In the genomic region with DNA sequence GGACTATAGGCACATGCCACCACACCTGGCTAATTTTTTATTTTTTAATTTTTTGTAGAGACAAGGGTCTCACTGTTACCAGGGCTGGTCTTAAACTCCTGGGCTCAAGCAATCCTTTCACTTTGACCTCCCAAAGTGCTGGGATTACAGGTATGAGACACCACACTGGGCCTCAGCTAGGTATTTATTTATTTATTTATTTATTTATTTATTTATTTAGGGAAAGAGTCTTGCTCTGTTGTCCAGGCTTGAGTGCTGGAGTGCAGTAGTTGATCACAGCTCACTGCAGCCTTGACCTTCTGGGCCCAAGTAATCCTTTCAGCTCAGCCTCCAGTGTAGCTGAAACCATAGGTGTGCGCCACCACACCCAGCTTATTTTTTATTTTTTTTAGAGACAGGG, we compare ENCODE assay signal across 1 cellular context.
A peak's percentile ranks its signal among the peaks of the same experiment; 100 is the strongest.
TF ChIP-seq lines count a peak whose summit lies in the region.

No MANE protein-coding gene starts in this region.

TF ChIP-seq in HEK293, 187 proteins besides CTCF, POLR2A, EP300 and RAD21 (continued from another document):
- TF ChIP-seq, protein P1, sequence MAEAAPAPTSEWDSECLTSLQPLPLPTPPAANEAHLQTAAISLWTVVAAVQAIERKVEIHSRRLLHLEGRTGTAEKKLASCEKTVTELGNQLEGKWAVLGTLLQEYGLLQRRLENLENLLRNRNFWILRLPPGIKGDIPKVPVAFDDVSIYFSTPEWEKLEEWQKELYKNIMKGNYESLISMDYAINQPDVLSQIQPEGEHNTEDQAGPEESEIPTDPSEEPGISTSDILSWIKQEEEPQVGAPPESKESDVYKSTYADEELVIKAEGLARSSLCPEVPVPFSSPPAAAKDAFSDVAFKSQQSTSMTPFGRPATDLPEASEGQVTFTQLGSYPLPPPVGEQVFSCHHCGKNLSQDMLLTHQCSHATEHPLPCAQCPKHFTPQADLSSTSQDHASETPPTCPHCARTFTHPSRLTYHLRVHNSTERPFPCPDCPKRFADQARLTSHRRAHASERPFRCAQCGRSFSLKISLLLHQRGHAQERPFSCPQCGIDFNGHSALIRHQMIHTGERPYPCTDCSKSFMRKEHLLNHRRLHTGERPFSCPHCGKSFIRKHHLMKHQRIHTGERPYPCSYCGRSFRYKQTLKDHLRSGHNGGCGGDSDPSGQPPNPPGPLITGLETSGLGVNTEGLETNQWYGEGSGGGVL (tag by site-specific recombination; IDR thresholded peaks at IDR 0.05): no peak
- no peak for TF ChIP-seq ZFHX2 (tag by site-specific recombination; conservative IDR thresholded peaks at IDR 0.05)
- no peak for TF ChIP-seq SALL2 (tag by site-specific recombination; IDR thresholded peaks at IDR 0.05; ENCODE audit: borderline replicate concordance)
- peak; percentile 32 for TF ChIP-seq ZNF426 (tag by site-specific recombination; IDR thresholded peaks at IDR 0.05)
- TF ChIP-seq, protein P2, sequence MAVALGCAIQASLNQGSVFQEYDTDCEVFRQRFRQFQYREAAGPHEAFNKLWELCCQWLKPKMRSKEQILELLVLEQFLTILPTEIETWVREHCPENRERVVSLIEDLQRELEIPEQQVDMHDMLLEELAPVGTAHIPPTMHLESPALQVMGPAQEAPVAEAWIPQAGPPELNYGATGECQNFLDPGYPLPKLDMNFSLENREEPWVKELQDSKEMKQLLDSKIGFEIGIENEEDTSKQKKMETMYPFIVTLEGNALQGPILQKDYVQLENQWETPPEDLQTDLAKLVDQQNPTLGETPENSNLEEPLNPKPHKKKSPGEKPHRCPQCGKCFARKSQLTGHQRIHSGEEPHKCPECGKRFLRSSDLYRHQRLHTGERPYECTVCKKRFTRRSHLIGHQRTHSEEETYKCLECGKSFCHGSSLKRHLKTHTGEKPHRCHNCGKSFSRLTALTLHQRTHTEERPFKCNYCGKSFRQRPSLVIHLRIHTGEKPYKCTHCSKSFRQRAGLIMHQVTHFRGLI (tag by site-specific recombination; IDR thresholded peaks at IDR 0.05): no peak
- TF ChIP-seq GLIS1 (tag by site-specific recombination; IDR thresholded peaks at IDR 0.05): no peak
- TF ChIP-seq, protein P3, sequence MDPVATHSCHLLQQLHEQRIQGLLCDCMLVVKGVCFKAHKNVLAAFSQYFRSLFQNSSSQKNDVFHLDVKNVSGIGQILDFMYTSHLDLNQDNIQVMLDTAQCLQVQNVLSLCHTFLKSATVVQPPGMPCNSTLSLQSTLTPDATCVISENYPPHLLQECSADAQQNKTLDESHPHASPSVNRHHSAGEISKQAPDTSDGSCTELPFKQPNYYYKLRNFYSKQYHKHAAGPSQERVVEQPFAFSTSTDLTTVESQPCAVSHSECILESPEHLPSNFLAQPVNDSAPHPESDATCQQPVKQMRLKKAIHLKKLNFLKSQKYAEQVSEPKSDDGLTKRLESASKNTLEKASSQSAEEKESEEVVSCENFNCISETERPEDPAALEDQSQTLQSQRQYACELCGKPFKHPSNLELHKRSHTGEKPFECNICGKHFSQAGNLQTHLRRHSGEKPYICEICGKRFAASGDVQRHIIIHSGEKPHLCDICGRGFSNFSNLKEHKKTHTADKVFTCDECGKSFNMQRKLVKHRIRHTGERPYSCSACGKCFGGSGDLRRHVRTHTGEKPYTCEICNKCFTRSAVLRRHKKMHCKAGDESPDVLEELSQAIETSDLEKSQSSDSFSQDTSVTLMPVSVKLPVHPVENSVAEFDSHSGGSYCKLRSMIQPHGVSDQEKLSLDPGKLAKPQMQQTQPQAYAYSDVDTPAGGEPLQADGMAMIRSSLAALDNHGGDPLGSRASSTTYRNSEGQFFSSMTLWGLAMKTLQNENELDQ (tag by site-specific recombination; IDR thresholded peaks at IDR 0.05; ENCODE audit: low read depth): no peak
- no peak for TF ChIP-seq ZNF133 (tag by site-specific recombination; IDR thresholded peaks at IDR 0.05)
- TF ChIP-seq, protein P4, sequence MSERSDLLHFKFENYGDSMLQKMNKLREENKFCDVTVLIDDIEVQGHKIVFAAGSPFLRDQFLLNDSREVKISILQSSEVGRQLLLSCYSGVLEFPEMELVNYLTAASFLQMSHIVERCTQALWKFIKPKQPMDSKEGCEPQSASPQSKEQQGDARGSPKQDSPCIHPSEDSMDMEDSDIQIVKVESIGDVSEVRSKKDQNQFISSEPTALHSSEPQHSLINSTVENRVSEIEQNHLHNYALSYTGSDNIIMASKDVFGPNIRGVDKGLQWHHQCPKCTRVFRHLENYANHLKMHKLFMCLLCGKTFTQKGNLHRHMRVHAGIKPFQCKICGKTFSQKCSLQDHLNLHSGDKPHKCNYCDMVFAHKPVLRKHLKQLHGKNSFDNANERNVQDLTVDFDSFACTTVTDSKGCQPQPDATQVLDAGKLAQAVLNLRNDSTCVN (tag by site-specific recombination; optimal IDR thresholded peaks at IDR 0.05): no peak
- TF ChIP-seq, protein P5, sequence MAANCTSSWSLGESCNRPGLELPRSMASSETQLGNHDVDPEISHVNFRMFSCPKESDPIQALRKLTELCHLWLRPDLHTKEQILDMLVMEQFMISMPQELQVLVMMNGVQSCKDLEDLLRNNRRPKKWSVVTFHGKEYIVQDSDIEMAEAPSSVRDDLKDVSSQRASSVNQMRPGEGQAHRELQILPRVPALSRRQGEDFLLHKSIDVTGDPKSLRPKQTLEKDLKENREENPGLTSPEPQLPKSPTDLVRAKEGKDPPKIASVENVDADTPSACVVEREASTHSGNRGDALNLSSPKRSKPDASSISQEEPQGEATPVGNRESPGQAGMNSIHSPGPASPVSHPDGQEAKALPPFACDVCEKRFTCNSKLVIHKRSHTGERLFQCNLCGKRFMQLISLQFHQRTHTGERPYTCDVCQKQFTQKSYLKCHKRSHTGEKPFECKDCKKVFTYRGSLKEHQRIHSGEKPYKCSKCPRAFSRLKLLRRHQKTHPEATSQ (tag by site-specific recombination; IDR thresholded peaks at IDR 0.05): no peak
- no peak for TF ChIP-seq ZNF677 (tag by site-specific recombination; IDR thresholded peaks at IDR 0.05)
- no peak for TF ChIP-seq ZNF157 (tag by site-specific recombination; IDR thresholded peaks at IDR 0.05)
- TF ChIP-seq ZNF530 (tag by site-specific recombination; IDR thresholded peaks at IDR 0.05; ENCODE audit: low read depth): no peak
